In genomic region chr1:118920124-118920675, GRCh38 we compare ENCODE assay signal across 1 cellular context.
TF ChIP-seq lines count a peak whose summit lies in the region.

No MANE protein-coding gene starts in this region.

TF ChIP-seq in WTC11, 78 proteins besides CTCF, POLR2A, EP300 and RAD21 (continued from another document):
- TF ChIP-seq USF2 (CRISPR knock-in tag; IDR thresholded peaks at IDR 0.05), result no peak
- no peak for TF ChIP-seq RELA (CRISPR knock-in tag; IDR thresholded peaks at IDR 0.05; ENCODE audit: borderline replicate concordance)
- TF ChIP-seq NR3C1 (CRISPR knock-in tag; conservative IDR thresholded peaks at IDR 0.05; ENCODE audit: low read depth), result no peak
- TF ChIP-seq NR2C2 (CRISPR knock-in tag; IDR thresholded peaks at IDR 0.05), result no peak
- TF ChIP-seq IRF2 (CRISPR knock-in tag; IDR thresholded peaks at IDR 0.05; ENCODE audit: borderline replicate concordance, low read depth), result no peak
- TF ChIP-seq ETV6 (CRISPR knock-in tag; IDR thresholded peaks at IDR 0.05), result no peak
- TF ChIP-seq ZNF219 (CRISPR knock-in tag; IDR thresholded peaks at IDR 0.05; ENCODE audit: borderline replicate concordance), result no peak
- no peak for TF ChIP-seq EMX1 (CRISPR knock-in tag; IDR thresholded peaks at IDR 0.05)
- TF ChIP-seq CBFB (CRISPR knock-in tag; IDR thresholded peaks at IDR 0.05; ENCODE audit: low read depth), result no peak
- TF ChIP-seq ZBTB21 (CRISPR knock-in tag; IDR thresholded peaks at IDR 0.05; ENCODE audit: borderline replicate concordance), result no peak
